ENCODE assay signal across 24 cellular contexts in the genomic region with DNA sequence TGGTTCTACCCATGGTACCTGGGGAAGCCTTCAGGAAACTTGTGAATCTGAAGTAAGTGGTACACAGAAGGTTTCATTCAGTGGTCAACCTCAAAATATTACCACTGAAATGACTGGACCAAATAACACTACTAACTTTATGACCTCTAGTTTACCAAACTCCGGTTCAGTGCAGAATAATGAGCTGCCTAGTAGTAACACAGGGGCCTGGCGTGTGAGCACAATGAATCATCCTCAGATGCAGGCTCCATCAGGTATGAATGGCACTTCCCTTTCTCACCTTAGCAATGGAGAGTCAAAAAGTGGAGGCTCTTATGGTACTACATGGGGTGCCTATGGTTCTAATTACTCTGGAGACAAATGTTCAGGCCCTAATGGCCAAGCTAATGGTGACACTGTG. TPM values are rescaled to one million over a fixed set of nuclear protein-coding genes. Genes with fewer than 3 reads are reported as not detected.
DNase-seq lines count a peak whose midpoint lies in the region; ATAC-seq lines count a peak whose summit lies in the region.
"Had no signal": no experiment of that assay in that cellular context is flagged by ENCODE, and none has a peak within 500 bp of the region (broad histone marks: within the 10 kb centered on the region; RNA-seq: fewer than 3 reads in every experiment).

No MANE protein-coding gene starts in this region.

- H3K4me3 Mint-ChIP-seq in activated naive CD8-positive, alpha-beta T cell treated with anti-CD3 and anti-CD28 coated beads, Interleukin-2, amount 10 ng/mL, durations not matched to agents 7 days and 5 days: no peak overlapping the region
- H3K4me3 Mint-ChIP-seq in activated naive CD8-positive, alpha-beta T cell treated with anti-CD3 and anti-CD28 coated beads for 36 hours: no peak overlapping the region
- H3K4me3 Mint-ChIP-seq in activated T-helper 17 cell treated with anti-CD3 and anti-CD28 coated beads, Interleukin-2, amount 50 U/mL, for 72 hours: no peak overlapping the region
- H3K4me3 Mint-ChIP-seq in stimulated activated naive B cell treated with anti-CD40 and anti-IgM and Interleukin-4, amounts not matched to agents 10 μg/mL and 1 μg/mL and 100 μg/mL, for 72 hours: no peak overlapping the region
- H3K4me3 Mint-ChIP-seq: CD8-positive, alpha-beta T cell had no signal

- POLR2A ChIA-PET in activated naive CD8-positive, alpha-beta T cell treated with anti-CD3 and anti-CD28 coated beads, Interleukin-2, amount 10 ng/mL, durations not matched to agents 7 days and 5 days (lab: Charles Lee): no interaction called here

- no peak overlapping the region for H3K27ac ChIP-seq in epithelial cell of prostate
- H3K27ac ChIP-seq: SK-N-MC had no signal

- no peak for DNase-seq in activated naive CD8-positive, alpha-beta T cell treated with anti-CD3 and anti-CD28 coated beads, Interleukin-2, amount 10 ng/mL, durations not matched to agents 7 days and 5 days
- DNase-seq in activated naive CD8-positive, alpha-beta T cell treated with anti-CD3 and anti-CD28 coated beads for 36 hours: no peak
- peak; percentile 18 for DNase-seq in epithelial cell of prostate (ENCODE audit: low read depth, low spot score)
- no peak for DNase-seq in stimulated activated naive B cell treated with anti-CD40 and anti-IgM and Interleukin-4, amounts not matched to agents 10 μg/mL and 1 μg/mL and 100 μg/mL, for 72 hours
- DNase-seq: 8988T; C1 segment of cervical spinal cord; CD8-positive, alpha-beta T cell; DND-41; HCEC 1CT; MG63; NCI-H1417; NCI-H1694 treated with DMSO at 0.1 percent for 48 hours; NCI-H2081 treated with DMSO at 0.1 percent for 48 hours; NCI-H446; NCI-H526; OCI-M1; SHP77; SW 1271 had no signal

- H3K27ac Mint-ChIP-seq in activated naive CD8-positive, alpha-beta T cell treated with anti-CD3 and anti-CD28 coated beads, Interleukin-2, amount 10 ng/mL, durations not matched to agents 7 days and 5 days: peak overlapping the region; percentile 58
- no peak overlapping the region for H3K27ac Mint-ChIP-seq in activated naive CD8-positive, alpha-beta T cell treated with anti-CD3 and anti-CD28 coated beads for 36 hours
- peak overlapping the region; percentile 42 for H3K27ac Mint-ChIP-seq in activated T-helper 17 cell treated with anti-CD3 and anti-CD28 coated beads, Interleukin-2, amount 50 U/mL, for 72 hours
- H3K27ac Mint-ChIP-seq in stimulated activated naive B cell treated with anti-CD40 and anti-IgM and Interleukin-4, amounts not matched to agents 10 μg/mL and 1 μg/mL and 100 μg/mL, for 72 hours: peak overlapping the region; percentile 15
- H3K27ac Mint-ChIP-seq: CD8-positive, alpha-beta T cell had no signal

- H3K4me1 Mint-ChIP-seq in activated naive CD8-positive, alpha-beta T cell treated with anti-CD3 and anti-CD28 coated beads, Interleukin-2, amount 10 ng/mL, durations not matched to agents 7 days and 5 days: peaks cover 3% of the 10 kb centered on the region
- H3K4me1 Mint-ChIP-seq in activated naive CD8-positive, alpha-beta T cell treated with anti-CD3 and anti-CD28 coated beads for 36 hours: peaks cover 2% of the 10 kb centered on the region
- peaks cover 6% of the 10 kb centered on the region for H3K4me1 Mint-ChIP-seq in activated T-helper 17 cell treated with anti-CD3 and anti-CD28 coated beads, Interleukin-2, amount 50 U/mL, for 72 hours
- H3K4me1 Mint-ChIP-seq in stimulated activated naive B cell treated with anti-CD40 and anti-IgM and Interleukin-4, amounts not matched to agents 10 μg/mL and 1 μg/mL and 100 μg/mL, for 72 hours: peaks cover 0 to 3% of the 10 kb centered on the region in 2 donors
- H3K4me1 Mint-ChIP-seq: IgD-negative memory B cell had no signal

- ATAC-seq in activated naive CD8-positive, alpha-beta T cell treated with anti-CD3 and anti-CD28 coated beads, Interleukin-2, amount 10 ng/mL, durations not matched to agents 7 days and 5 days (ENCODE audit: low read depth): no peak
- no peak for ATAC-seq in activated T-helper 17 cell treated with anti-CD3 and anti-CD28 coated beads, Interleukin-2, amount 50 U/mL, for 72 hours (replicated peaks)
- no peak for ATAC-seq in stimulated activated naive B cell treated with anti-CD40 and anti-IgM and Interleukin-4, amounts not matched to agents 10 μg/mL and 1 μg/mL and 100 μg/mL, for 72 hours (replicated peaks)
- ATAC-seq in GM21367 (IDR thresholded peaks at IDR 0.05; ENCODE audit: unreplicated experiment): no peak
- no peak for ATAC-seq in GM21515 (IDR thresholded peaks at IDR 0.05; ENCODE audit: unreplicated experiment)
- ATAC-seq in GM19452 (IDR thresholded peaks at IDR 0.05; ENCODE audit: unreplicated experiment): no peak
- ATAC-seq: CD8-positive, alpha-beta T cell had no signal

- H3K36me3 Mint-ChIP-seq in activated naive CD8-positive, alpha-beta T cell treated with anti-CD3 and anti-CD28 coated beads, Interleukin-2, amount 10 ng/mL, durations not matched to agents 7 days and 5 days: peaks cover 26% of the 10 kb centered on the region
- H3K36me3 Mint-ChIP-seq in activated naive CD8-positive, alpha-beta T cell treated with anti-CD3 and anti-CD28 coated beads for 36 hours: peaks cover 11% of the 10 kb centered on the region
- peaks cover 94% of the 10 kb centered on the region for H3K36me3 Mint-ChIP-seq in activated T-helper 17 cell treated with anti-CD3 and anti-CD28 coated beads, Interleukin-2, amount 50 U/mL, for 72 hours (ENCODE audit: low read depth)
- H3K36me3 Mint-ChIP-seq in stimulated activated naive B cell treated with anti-CD40 and anti-IgM and Interleukin-4, amounts not matched to agents 10 μg/mL and 1 μg/mL and 100 μg/mL, for 72 hours: peaks cover 33 to 44% of the 10 kb centered on the region in 2 donors

- H3K9me3 Mint-ChIP-seq in activated naive CD8-positive, alpha-beta T cell treated with anti-CD3 and anti-CD28 coated beads, Interleukin-2, amount 10 ng/mL, durations not matched to agents 7 days and 5 days: no peaks in the 10 kb centered on the region
- no peaks in the 10 kb centered on the region for H3K9me3 Mint-ChIP-seq in activated naive CD8-positive, alpha-beta T cell treated with anti-CD3 and anti-CD28 coated beads for 36 hours
- no peaks in the 10 kb centered on the region for H3K9me3 Mint-ChIP-seq in activated T-helper 17 cell treated with anti-CD3 and anti-CD28 coated beads, Interleukin-2, amount 50 U/mL, for 72 hours
- no peaks in the 10 kb centered on the region for H3K9me3 Mint-ChIP-seq in stimulated activated naive B cell treated with anti-CD40 and anti-IgM and Interleukin-4, amounts not matched to agents 10 μg/mL and 1 μg/mL and 100 μg/mL, for 72 hours
- H3K9me3 Mint-ChIP-seq: CD8-positive, alpha-beta T cell; IgD-negative memory B cell had no signal

- H3K27me3 Mint-ChIP-seq in activated naive CD8-positive, alpha-beta T cell treated with anti-CD3 and anti-CD28 coated beads, Interleukin-2, amount 10 ng/mL, durations not matched to agents 7 days and 5 days: no peaks in the 10 kb centered on the region
- no peaks in the 10 kb centered on the region for H3K27me3 Mint-ChIP-seq in activated naive CD8-positive, alpha-beta T cell treated with anti-CD3 and anti-CD28 coated beads for 36 hours
- no peaks in the 10 kb centered on the region for H3K27me3 Mint-ChIP-seq in activated T-helper 17 cell treated with anti-CD3 and anti-CD28 coated beads, Interleukin-2, amount 50 U/mL, for 72 hours
- no peaks in the 10 kb centered on the region for H3K27me3 Mint-ChIP-seq in stimulated activated naive B cell treated with anti-CD40 and anti-IgM and Interleukin-4, amounts not matched to agents 10 μg/mL and 1 μg/mL and 100 μg/mL, for 72 hours
- H3K27me3 Mint-ChIP-seq: IgD-negative memory B cell had no signal

RNA-seq across cellular contexts. Expression of gene SLC5A11, which starts 55.9 kb away (rescaled TPM):
- total RNA-seq in activated naive CD8-positive, alpha-beta T cell treated with anti-CD3 and anti-CD28 coated beads, Interleukin-2, amount 10 ng/mL, durations not matched to agents 7 days and 5 days: under 1 TPM in 1 of 2 experiments, not detected in 1; 0.75 TPM
- under 1 TPM in 1 of 2 experiments, not detected in 1; 0.10 TPM for total RNA-seq in activated naive CD8-positive, alpha-beta T cell treated with anti-CD3 and anti-CD28 coated beads for 36 hours
- not detected for total RNA-seq in activated T-helper 17 cell treated with anti-CD3 and anti-CD28 coated beads, Interleukin-2, amount 50 U/mL, for 72 hours
